ENCODE assay signal across 22 cellular contexts in genomic region chr16:72470541-72470940, GRCh38.
DNase-seq lines count a peak whose midpoint lies in the region; FAIRE-seq and TF ChIP-seq lines count a peak whose summit lies in the region.
"Had no signal": no experiment of that assay in that cellular context is flagged by ENCODE, and none has a peak within 500 bp of the region (broad histone marks: within the 10 kb centered on the region; RNA-seq: fewer than 3 reads in every experiment).

No MANE protein-coding gene starts in this region.

- no peak overlapping the region for H2AFZ ChIP-seq in trophoblast cell (ENCODE audit: insufficient read depth, low read length, poor library complexity)
- H2AFZ ChIP-seq: GM23248 had no signal

- no peak overlapping the region for H3K14ac ChIP-seq in trophoblast cell (ENCODE audit: low read length)

- H3K9me3 ChIP-seq in SJCRH30 (replicated peaks) (no peaks in the 10 kb centered on the region), trophoblast cell (ENCODE audit: insufficient read depth, low read depth, low read length) (no peaks in the 10 kb centered on the region), vagina (no peaks in the 10 kb centered on the region)
- H3K9me3 ChIP-seq: BLaER1, Caco-2 had no signal

- H3K4me1 ChIP-seq in SJCRH30: peaks cover 13% of the 10 kb centered on the region
- peaks cover 0 to under 1% of the 10 kb centered on the region in 2 experiments for H3K4me1 ChIP-seq in trophoblast cell (ENCODE audit: control insufficient read depth in 1 of 2, insufficient read depth in 2 of 2, low read length in 2 of 2)
- H3K4me1 ChIP-seq in vagina: no peaks in the 10 kb centered on the region
- H3K4me1 ChIP-seq: BLaER1, Caco-2 had no signal

- peak; percentile 7 for DNase-seq in NCI-H2171 treated with DMSO at 0.1 percent for 48 hours (lab: John Stamatoyannopoulos, UW)
- no peak for DNase-seq in NCI-H2171 (lab: John Stamatoyannopoulos, UW)
- no peak for DNase-seq in HTR-8/SVneo (ENCODE audit: insufficient read length, low spot score)
- no peak for DNase-seq in SJCRH30
- DNase-seq in trophoblast cell: no peak
- no peak for DNase-seq in EL
- DNase-seq in vagina (ENCODE audit: extremely low spot score in 2 of 2): no peak
- DNase-seq: Caco-2; CD4-positive, CD25-positive, alpha-beta regulatory T cell; CD8-positive, alpha-beta T cell; DND-41; GDM1; GM23248; H7; HCEC 1CT had no signal

- no peak overlapping the region for H3K9ac ChIP-seq in trophoblast cell (ENCODE audit: low read length)
- H3K9ac ChIP-seq: BLaER1, GM23248 had no signal

- no peak overlapping the region for H3K18ac ChIP-seq in trophoblast cell (ENCODE audit: low read length)

- TF ChIP-seq CTCF in vagina (IDR thresholded peaks at IDR 0.05): no peak

- H3K4me2 ChIP-seq in trophoblast cell (ENCODE audit: low read length): no peak overlapping the region
- H3K4me2 ChIP-seq: BLaER1 had no signal

- no CpG with 5 or more reads among the region's 4 CpGs for WGBS in trophoblast cell (ENCODE audit: extremely low coverage, insufficient coverage, insufficient read length)

- H3K4me3 ChIP-seq in SJCRH30 (no peak overlapping the region), trophoblast cell (ENCODE audit: low read depth, low read length) (no peak overlapping the region), vagina (no peak overlapping the region)
- H3K4me3 ChIP-seq: BLaER1, GM12878, GM23248 had no signal

- no peaks in the 10 kb centered on the region for H3K79me2 ChIP-seq in trophoblast cell (ENCODE audit: control insufficient read depth, insufficient read depth, low read length, poor library complexity)

- peak overlapping the region; percentile 96 for H3K23ac ChIP-seq in trophoblast cell (ENCODE audit: low read length)

- H2BK12ac ChIP-seq in trophoblast cell (ENCODE audit: low read length): no peak overlapping the region

- H3K36me3 ChIP-seq in SJCRH30 (no peaks in the 10 kb centered on the region), trophoblast cell (ENCODE audit: control insufficient read depth in 1 of 2, insufficient read depth in 2 of 2, low read length in 2 of 2) (no peaks in the 10 kb centered on the region), vagina (no peaks in the 10 kb centered on the region)
- H3K36me3 ChIP-seq: BLaER1 had no signal

- H4K8ac ChIP-seq in trophoblast cell (ENCODE audit: low read depth, low read length): no peak overlapping the region

- intact Hi-C loops in vagina (cut with DNase I): no loop called here

- no peak overlapping the region for H4K12ac ChIP-seq in trophoblast cell (ENCODE audit: low read depth, low read length)

- FAIRE-seq in HTR-8/SVneo (lab: Jason Lieb, UNC): peak; percentile 82
- FAIRE-seq: A204.1, GM19239, H1 had no signal

- H3K79me1 ChIP-seq in trophoblast cell (ENCODE audit: low read length): no peaks in the 10 kb centered on the region

- H3K27ac ChIP-seq in SJCRH30: peak overlapping the region; percentile 22; the same call in 1 of the 2 replicates
- H3K27ac ChIP-seq in trophoblast cell (ENCODE audit: low read depth, low read length): no peak overlapping the region
- no peak overlapping the region for H3K27ac ChIP-seq in vagina
- H3K27ac ChIP-seq: 22Rv1, BLaER1, C4-2B, GM23248 had no signal

- no peak overlapping the region for H2BK5ac ChIP-seq in trophoblast cell (ENCODE audit: low read depth, low read length, poor library complexity)

- H4K91ac ChIP-seq in trophoblast cell (ENCODE audit: low read depth, low read length): no peak overlapping the region

- no peak overlapping the region for H2BK120ac ChIP-seq in trophoblast cell (ENCODE audit: insufficient read depth, low read length, poor library complexity)

- H2AK5ac ChIP-seq in trophoblast cell (ENCODE audit: low read length): no peak overlapping the region

- H3K4ac ChIP-seq in trophoblast cell (ENCODE audit: low read depth, low read length): no peak overlapping the region

- TF ChIP-seq POLR2A in vagina (IDR thresholded peaks at IDR 0.05): no peak

- no peaks in the 10 kb centered on the region for H3K27me3 ChIP-seq in SJCRH30
- no peaks in the 10 kb centered on the region for H3K27me3 ChIP-seq in trophoblast cell (ENCODE audit: insufficient read depth, low read length)
- H3K27me3 ChIP-seq in vagina: no peaks in the 10 kb centered on the region
- H3K27me3 ChIP-seq: BLaER1 had no signal
